ENCODE assay signal across 8 cellular contexts in genomic region chr2:11498543-11499034, GRCh38. TPM values are rescaled to one million over a fixed set of nuclear protein-coding genes. Genes with fewer than 3 reads are reported as not detected.
DNase-seq lines count a peak whose midpoint lies in the region; ATAC-seq and TF ChIP-seq lines count a peak whose summit lies in the region.

No MANE protein-coding gene starts in this region.

- H3K79me2 ChIP-seq in GM23248 (ENCODE audit: insufficient read depth): no peaks in the 10 kb centered on the region

- no peak overlapping the region for H3K4me3 ChIP-seq in GM23248
- H3K4me3 ChIP-seq in skeletal muscle tissue (ENCODE audit: low read length in 3 of 3): peak overlapping the region in 1 of 3 donors; percentile 54

- intact Hi-C loops in Right ventricle myocardium inferior (cut with DNase I): loop anchor here (5.0 kb wide), 2 partner anchors 44 to 59 kb away; no protein-coding TSS in a partner anchor
- intact Hi-C loops in CD4-positive, alpha-beta T cell (cut with DNase I, micrococcal nuclease): no loop called here

- H3K4me3 Mint-ChIP-seq in CD4-positive, alpha-beta T cell: no peak overlapping the region

- ATAC-seq in Right ventricle myocardium inferior: peak; percentile 93
- ATAC-seq in CD4-positive, alpha-beta T cell (ENCODE audit: poor library complexity): no peak

- H3K27me3 ChIP-seq in GM23248 (replicated peaks; ENCODE audit: insufficient read depth) (no peaks in the 10 kb centered on the region; the same call in 1 of the 2 replicates), skeletal muscle tissue (ENCODE audit: control insufficient read depth in 3 of 3, insufficient read depth in 3 of 3, low read length in 3 of 3) (no peaks in the 10 kb centered on the region)
- H3K27me3 ChIP-seq in CD4-positive, alpha-beta T cell (ENCODE audit: control insufficient read depth, insufficient read depth, low read length): peaks cover 3% of the 10 kb centered on the region

- no peaks in the 10 kb centered on the region for H3F3A ChIP-seq in GM23248 (ENCODE audit: insufficient read depth)

- no peaks in the 10 kb centered on the region for H3K4me1 ChIP-seq in GM23248 (ENCODE audit: insufficient read depth)
- H3K4me1 ChIP-seq in skeletal muscle tissue (ENCODE audit: control insufficient read depth in 3 of 3, insufficient read depth in 3 of 3, low read length in 3 of 3): peaks cover 5 to 11% (median 9%) of the 10 kb centered on the region in 3 donors

- POLR2A ChIA-PET in CD4-positive, alpha-beta T cell (lab: Charles Lee): no interaction called here

- in situ Hi-C loops in GM13976 (cut with MboI; ENCODE audit: low sequenced_read_pairs, unreplicated experiment) (no loop called here), GM23248 (cut with MboI) (no loop called here)

- H3K27me3 Mint-ChIP-seq in CD4-positive, alpha-beta T cell: peaks cover 29% of the 10 kb centered on the region

- no peak overlapping the region for H3K9ac ChIP-seq in GM23248
- peak overlapping the region; percentile 32 to 79 (median 66) for H3K9ac ChIP-seq in skeletal muscle tissue (ENCODE audit: low read depth in 1 of 3, low read length in 3 of 3)

- no peak overlapping the region for H3K27ac Mint-ChIP-seq in CD4-positive, alpha-beta T cell

- WGBS in GM23248 (ENCODE audit: low coverage in 1 of 2, low lambda C conversion rate in 2 of 2, missing lambda C conversion rate in 2 of 2), 2 experiments: 4 to 6% methylated on average over 9 of the region's 9 CpGs

- H3K36me3 ChIP-seq in GM23248 (ENCODE audit: low read depth) (no peaks in the 10 kb centered on the region), skeletal muscle tissue (ENCODE audit: control insufficient read depth in 3 of 3, insufficient read depth in 3 of 3, low read length in 3 of 3) (no peaks in the 10 kb centered on the region)

- no peak overlapping the region for H2AFZ ChIP-seq in GM23248

- no peak for TF ChIP-seq CTCF in GM13976 (IDR thresholded peaks at IDR 0.05; ENCODE audit: borderline replicate concordance, control extremely low read depth, extremely low read depth, insufficient read depth, missing control alignments)
- no peak for TF ChIP-seq CTCF in CD4-positive, alpha-beta T cell (IDR thresholded peaks at IDR 0.05)

- H3K27ac ChIP-seq in GM23248 (no peak overlapping the region), skeletal muscle tissue (ENCODE audit: low read depth, low read length) (peak overlapping the region; percentile 41)
- H3K27ac ChIP-seq in CD4-positive, alpha-beta T cell (ENCODE audit: low read depth, low read length): no peak overlapping the region

- CTCF ChIA-PET in CD4-positive, alpha-beta T cell (lab: Charles Lee): no interaction called here

- H3K36me3 Mint-ChIP-seq in CD4-positive, alpha-beta T cell (ENCODE audit: low read depth): no peaks in the 10 kb centered on the region

- peaks cover 5% of the 10 kb centered on the region for H3K4me1 Mint-ChIP-seq in CD4-positive, alpha-beta T cell (ENCODE audit: low read depth)

- DNase-seq in GM13976 (ENCODE audit: low spot score): peak; percentile 60
- DNase-seq in GM23248: peak; percentile 28
- peak; percentile 29 for DNase-seq in NAMALWA (ENCODE audit: low spot score)
- DNase-seq in Right ventricle myocardium inferior (ENCODE audit: missing footprints): peak; percentile 92
- no peak for DNase-seq in amniotic stem cell (lab: John Stamatoyannopoulos, UW)
- DNase-seq in dedifferentiated amniotic fluid mesenchymal stem cell (ENCODE audit: extremely low spot score): no peak
- no peak for DNase-seq in CD4-positive, alpha-beta T cell

- no peaks in the 10 kb centered on the region for H3K9me2 ChIP-seq in GM23248 (ENCODE audit: insufficient read depth)

- H4K20me1 ChIP-seq in GM23248 (ENCODE audit: insufficient read depth): no peaks in the 10 kb centered on the region

- H3K9me3 Mint-ChIP-seq in CD4-positive, alpha-beta T cell: no peaks in the 10 kb centered on the region

- H3K9me3 ChIP-seq in GM23248 (ENCODE audit: low read depth): no peaks in the 10 kb centered on the region
- peaks cover 0 to 2% (median 0%) of the 10 kb centered on the region in 3 donors for H3K9me3 ChIP-seq in skeletal muscle tissue (ENCODE audit: control insufficient read depth in 3 of 3, low read length in 3 of 3)
- no peaks in the 10 kb centered on the region for H3K9me3 ChIP-seq in CD4-positive, alpha-beta T cell (ENCODE audit: control insufficient read depth, low read length)

- no peak overlapping the region for H3K4me2 ChIP-seq in GM23248 (ENCODE audit: unreplicated experiment)

RNA-seq across cellular contexts. Expression of gene E2F6, which starts 32.6 kb away (rescaled TPM):
- 11.5 and 12.8 TPM in 2 replicates for total RNA-seq in GM23248 (2014; rRNA removed; shearing (Covaris generic))
- 14.3 and 15.3 TPM in 2 replicates for polyA plus RNA-seq in GM23248 (2016; fragmentation: Nextera tagmentation; extraction: Ambion mirVana)
- total RNA-seq in Right ventricle myocardium inferior (12.5 TPM), skeletal muscle tissue (8.9 TPM)
- 1 to 10 TPM; 3.5 to 4.2 TPM for total RNA-seq in CD4-positive, alpha-beta T cell

RNA-seq across cellular contexts. Expression of gene GREB1, which starts 35.3 kb away (rescaled TPM):
- total RNA-seq in GM23248 (2014; rRNA removed; shearing (Covaris generic)): not detected in 2 replicates
- polyA plus RNA-seq in GM23248 (2016; fragmentation: Nextera tagmentation; extraction: Ambion mirVana): 0.05 TPM in 1 of 2 replicates, not detected in the other
- 11.4 TPM for total RNA-seq in Right ventricle myocardium inferior
- total RNA-seq in skeletal muscle tissue: 6.8 TPM
- under 1 TPM; 0.22 to 0.31 TPM for total RNA-seq in CD4-positive, alpha-beta T cell

Comparison
In these comparisons a context has a peak if more than half of its experiments do, and no peak if none do; other contexts are left out.
1. DNase-seq: peak in GM13976 (single experiment), GM23248 (single experiment), NAMALWA (single experiment) and Right ventricle myocardium inferior (single experiment); none in amniotic stem cell (single experiment), dedifferentiated amniotic fluid mesenchymal stem cell (single experiment) and CD4-positive, alpha-beta T cell (0 of 10).